In the genomic region with DNA sequence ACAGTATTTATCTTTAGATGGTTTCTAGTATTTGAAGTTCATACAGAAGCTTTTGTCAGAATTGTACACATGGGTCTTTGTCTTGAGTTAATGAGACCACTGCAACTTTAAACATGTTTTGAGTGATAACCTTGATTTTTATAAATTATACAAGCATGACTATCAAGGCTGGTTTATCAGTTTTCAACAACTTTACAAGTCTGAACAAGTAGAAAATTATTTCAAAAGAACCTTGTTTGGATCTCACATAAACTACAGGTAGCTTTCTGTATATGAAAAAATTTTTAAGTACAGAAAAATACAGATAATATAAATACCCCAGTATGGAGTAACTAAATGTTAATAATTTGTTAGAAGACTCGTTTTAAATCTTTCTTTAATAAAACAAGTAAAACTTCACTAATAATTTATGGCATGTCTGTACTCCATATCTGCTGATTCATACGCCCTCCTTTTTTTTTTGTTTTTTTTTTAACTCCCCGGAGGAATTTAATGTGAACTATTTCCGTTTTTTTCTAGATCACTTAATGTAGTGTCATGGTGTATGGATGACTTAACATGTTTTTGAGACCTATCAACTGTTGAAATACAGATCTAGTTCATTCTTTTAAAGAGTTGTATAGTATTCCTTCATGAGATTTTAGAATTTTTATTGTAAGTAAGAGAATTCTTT, we compare ENCODE assay signal across 10 cellular contexts. TPM values are rescaled to one million over a fixed set of nuclear protein-coding genes. Genes with fewer than 3 reads are reported as not detected.
DNase-seq lines count a peak whose midpoint lies in the region; ATAC-seq, FAIRE-seq and TF ChIP-seq lines count a peak whose summit lies in the region.
"Had no signal": no experiment of that assay in that cellular context is flagged by ENCODE, and none has a peak within 500 bp of the region (broad histone marks: within the 10 kb centered on the region; RNA-seq: fewer than 3 reads in every experiment).

No MANE protein-coding gene starts in this region.

- H3K27ac Mint-ChIP-seq in central memory CD8-positive, alpha-beta T cell (ENCODE audit: low read depth), result peak overlapping the region; percentile 81
- H3K27ac Mint-ChIP-seq: activated B cell treated with CpG ODN at 0.5 μM for 24 hours had no signal

- no peaks in the 10 kb centered on the region for H3F3A ChIP-seq in OCI-LY1 (ENCODE audit: insufficient read depth, low read length)

- no peaks in the 10 kb centered on the region for H3K36me3 Mint-ChIP-seq in central memory CD8-positive, alpha-beta T cell (ENCODE audit: insufficient read depth)

- H3K36me3 ChIP-seq in OCI-LY1 (ENCODE audit: insufficient read depth, low read length) (peaks cover 9% of the 10 kb centered on the region), pancreas (no peaks in the 10 kb centered on the region)

- ATAC-seq in central memory CD8-positive, alpha-beta T cell (replicated peaks; ENCODE audit: extremely low read depth, poor library complexity, severe bottlenecking), result no peak
- peak in 3 of 4 donors; percentile 20 to 46 (median 29) for ATAC-seq in pancreas

- peaks cover 66% of the 10 kb centered on the region for H3K4me1 ChIP-seq in OCI-LY1 (ENCODE audit: insufficient read depth, low read length, severe bottlenecking)
- peaks cover 14 to 32% (median 28%) of the 10 kb centered on the region in 3 donors for H3K4me1 ChIP-seq in pancreas

- H3K9me3 ChIP-seq in OCI-LY1 (ENCODE audit: low read length) (no peaks in the 10 kb centered on the region), pancreas (no peaks in the 10 kb centered on the region)

- TF ChIP-seq CTCF in OCI-LY1 (IDR thresholded peaks at IDR 0.05; ENCODE audit: low read length) (no peak), pancreas (IDR thresholded peaks at IDR 0.05) (no peak)

- peaks cover 92% of the 10 kb centered on the region for H3K79me2 ChIP-seq in OCI-LY1 (ENCODE audit: insufficient read depth, low read length)

- no peak overlapping the region for H3K9ac ChIP-seq in OCI-LY1 (ENCODE audit: low read length)

- no peak for FAIRE-seq in pancreas (lab: Jason Lieb, UNC)

- no peaks in the 10 kb centered on the region for H3K9me2 ChIP-seq in OCI-LY1 (ENCODE audit: low read depth, low read length)

- no peak overlapping the region for H2AFZ ChIP-seq in OCI-LY1 (ENCODE audit: low read length)

- H3K4me3 Mint-ChIP-seq in central memory CD8-positive, alpha-beta T cell, result no peak overlapping the region
- H3K4me3 Mint-ChIP-seq: activated B cell treated with CpG ODN at 0.5 μM for 24 hours had no signal

- H3K4me1 Mint-ChIP-seq in central memory CD8-positive, alpha-beta T cell, result peaks cover 44% of the 10 kb centered on the region

- intact Hi-C loops in pancreas (cut with DNase I), result no loop called here

- H3K4me3 ChIP-seq in OCI-LY1 (ENCODE audit: low read depth, low read length, poor library complexity, severe bottlenecking), result no peak overlapping the region
- H3K4me3 ChIP-seq in pancreas, result no peak overlapping the region

- H4K20me1 ChIP-seq in OCI-LY1 (ENCODE audit: insufficient read depth, low read length), result 0 out of 2 replicates have a peak, but pooled peaks cover 3% of the 10 kb centered on the region

- H3K4me2 ChIP-seq in OCI-LY1 (ENCODE audit: low read length), result peak overlapping the region; percentile 40; the same call in 1 of the 2 replicates

- H3K9me3 Mint-ChIP-seq in central memory CD8-positive, alpha-beta T cell, result no peaks in the 10 kb centered on the region
- H3K9me3 Mint-ChIP-seq: activated B cell treated with CpG ODN at 0.5 μM for 24 hours had no signal

- WGBS in pancreas, 2 donors, result 20 to 22% methylated on average over 4 of the region's 4 CpGs

- DNase-seq in HCEC 1CT, result peak; percentile 61
- no peak for DNase-seq in central memory CD8-positive, alpha-beta T cell (ENCODE audit: low spot score in 2 of 2)
- DNase-seq in pancreas, result no peak
- DNase-seq in HuH-7 (ENCODE audit: low spot score), result no peak
- DNase-seq in NCI-H1930 (lab: John Stamatoyannopoulos, UW), result no peak
- no peak for DNase-seq in NCI-H2107 treated with DMSO at 0.1 percent for 48 hours (lab: John Stamatoyannopoulos, UW; ENCODE audit: unreplicated experiment)
- DNase-seq: activated B cell treated with CpG ODN at 0.5 μM for 24 hours; stimulated activated CD8-positive, alpha-beta memory T cell treated with anti-CD3 and anti-CD28 coated beads, Interleukin-4, amount 100 ng/mL, for 48 hours had no signal

- H3K27me3 Mint-ChIP-seq in central memory CD8-positive, alpha-beta T cell, result no peaks in the 10 kb centered on the region
- H3K27me3 Mint-ChIP-seq: activated B cell treated with CpG ODN at 0.5 μM for 24 hours, brain had no signal

- no peaks in the 10 kb centered on the region for H3K27me3 ChIP-seq in OCI-LY1 (ENCODE audit: insufficient read depth, low read length)
- no peaks in the 10 kb centered on the region for H3K27me3 ChIP-seq in pancreas

- peak overlapping the region; percentile 49 for H3K27ac ChIP-seq in OCI-LY1 (ENCODE audit: low read depth, low read length, poor library complexity, severe bottlenecking)
- peak overlapping the region; percentile 1 to 68 (median 51) for H3K27ac ChIP-seq in pancreas

RNA-seq across cellular contexts. Expression of a gene that starts 18.3 kb away (rescaled TPM):
- 10 to 100 TPM; 18.2 to 30.3 (median 21.8) TPM for total RNA-seq in pancreas
- 10 to 100 TPM in 1 of 2 donors, 1 to 10 TPM in 1; 9.6 to 18.8 TPM for polyA plus RNA-seq in pancreas
